In the genomic region with DNA sequence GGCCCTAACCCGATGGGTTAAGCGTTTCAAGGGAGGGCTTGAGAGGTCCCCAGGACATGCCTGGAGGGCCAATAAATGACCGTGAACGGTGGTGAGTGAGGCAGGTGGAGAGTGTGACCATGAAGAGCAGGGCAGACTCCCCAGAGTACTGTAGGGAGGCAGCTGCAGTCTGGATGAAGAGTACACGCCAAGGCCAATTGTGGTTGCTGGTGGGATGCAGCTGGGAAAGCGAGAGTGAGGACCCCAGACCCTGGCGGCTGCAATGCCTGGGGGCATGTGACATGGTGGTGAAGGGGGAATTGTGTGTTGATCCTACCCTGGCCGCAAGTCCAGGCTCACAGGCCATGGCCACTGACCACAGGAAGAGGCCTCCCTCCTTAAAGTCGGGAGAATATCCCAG, we compare ENCODE assay signal across 18 cellular contexts.
"Had no signal": no experiment of that assay in that cellular context is flagged by ENCODE, and none has a peak within 500 bp of the region (broad histone marks: within the 10 kb centered on the region; RNA-seq: fewer than 3 reads in every experiment).

No MANE protein-coding gene starts in this region.

- H3K27ac ChIP-seq: adrenal gland, ascending aorta, dorsolateral prefrontal cortex, heart right ventricle, tibial artery, WERI-Rb-1 had no signal

- H3K9me3 ChIP-seq: adrenal gland, ascending aorta, heart right ventricle, mucosa of descending colon, tibial artery had no signal

- H3K36me3 ChIP-seq: adrenal gland, ascending aorta, heart right ventricle, tibial artery, WERI-Rb-1 had no signal

- ATAC-seq: heart right ventricle, left cardiac atrium had no signal

- H3K27me3 ChIP-seq: adrenal gland, ascending aorta, dorsolateral prefrontal cortex, heart right ventricle, tibial artery had no signal

- H3K4me3 ChIP-seq: adrenal gland, ascending aorta, dorsolateral prefrontal cortex, heart right ventricle, mucosa of descending colon, tibial artery had no signal

- FAIRE-seq: colon, TTC549 had no signal

- H3K4me1 ChIP-seq: adrenal gland, ascending aorta had no signal

- DNase-seq: activated CD4-positive, alpha-beta T cell treated with anti-CD3 and anti-CD28 coated beads for 1 hour; activated CD4-positive, alpha-beta T cell treated with anti-CD3 and anti-CD28 coated beads, Interleukin-2, amount 50 U/mL, for 1 hour; activated naive CD4-positive, alpha-beta T cell; activated T-cell treated with anti-CD3 and anti-CD28 coated beads, Interleukin-2, amount 50 U/mL, for 1 hour; adrenal gland; dorsolateral prefrontal cortex; heart right ventricle; left cardiac atrium; mucosa of descending colon; nephron progenitor cell; occipital lobe; stimulated activated CD4-positive, alpha-beta T cell treated with anti-CD3 and anti-CD28 coated beads, Interleukin-4, amount 100 ng/mL, for 4 hours; substantia nigra; tibial artery; WERI-Rb-1 had no signal
